8 cellular contexts compared by ENCODE assay signal in the genomic region with DNA sequence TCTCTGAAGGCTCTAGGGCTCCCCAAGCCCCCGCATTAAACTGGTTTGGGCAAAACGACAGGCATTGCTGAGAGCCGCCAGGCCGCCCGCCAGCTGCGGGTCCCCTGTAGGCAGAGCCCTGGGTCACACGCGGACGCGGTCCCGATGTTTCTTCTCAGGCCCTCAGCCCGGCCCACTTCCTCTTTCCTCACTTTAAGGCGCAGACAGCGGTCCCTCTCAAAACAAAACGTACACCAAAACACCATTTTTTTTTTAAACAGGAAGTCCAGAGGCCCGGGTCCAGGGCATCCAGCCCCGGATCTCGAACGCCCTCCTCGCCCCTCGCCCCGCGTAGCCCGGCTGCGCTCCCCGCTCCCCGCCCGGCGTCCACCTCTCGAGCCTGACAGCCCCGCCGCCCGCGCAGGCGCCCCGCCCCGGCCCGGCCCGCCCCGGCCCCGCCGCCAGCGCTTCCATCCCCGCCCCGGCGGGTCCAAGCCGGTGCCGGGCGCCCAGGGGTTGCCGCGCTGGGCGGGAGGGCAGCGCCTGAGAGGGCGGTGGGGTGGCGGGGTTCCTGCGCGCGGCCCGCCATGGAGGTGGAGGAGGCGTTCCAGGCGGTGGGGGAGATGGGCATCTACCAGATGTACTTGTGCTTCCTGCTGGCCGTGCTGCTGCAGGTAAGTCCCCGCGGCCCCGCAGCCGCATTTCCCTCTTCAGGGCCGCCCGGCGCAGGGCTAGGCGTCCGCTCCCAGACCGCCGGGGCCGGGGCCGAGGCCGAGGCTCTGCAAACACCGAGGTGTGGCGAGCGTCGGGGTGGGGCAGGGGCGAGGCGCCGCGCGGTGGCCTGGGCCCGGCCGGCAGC. TPM values are rescaled to one million over a fixed set of nuclear protein-coding genes. Genes with fewer than 3 reads are reported as not detected.
DNase-seq lines count a peak whose midpoint lies in the region; ATAC-seq and TF ChIP-seq lines count a peak whose summit lies in the region.

A gene (plus strand): TSS at position 452 of the 838 bp plus-strand sequence. CDS start 115 bp downstream, at position 567.

- H3K36me3 ChIP-seq in HAP-1 (replicated peaks), result no peaks in the 10 kb centered on the region
- no peaks in the 10 kb centered on the region for H3K36me3 ChIP-seq in duodenal mucosa (ENCODE audit: control insufficient read depth in 1 of 2, insufficient read depth in 2 of 2, low read length in 2 of 2)
- H3K36me3 ChIP-seq in left lung, result no peaks in the 10 kb centered on the region

- H3K4me3 ChIP-seq in HAP-1, result peak within 1 kb of the TSS; percentile 47
- peak within 1 kb of the TSS; percentile 56 for H3K4me3 ChIP-seq in WI38 (ENCODE audit: low read depth, low read length)
- peak within 1 kb of the TSS; percentile 65 to 69 for H3K4me3 ChIP-seq in duodenal mucosa (ENCODE audit: low read depth in 1 of 2, low read length in 2 of 2)
- peak within 1 kb of the TSS; percentile 57 to 74 for H3K4me3 ChIP-seq in left lung

- TF ChIP-seq CTCF in WI38 (IDR thresholded peaks at IDR 0.05; ENCODE audit: low read depth, low read length) (no peak), left lung (IDR thresholded peaks at IDR 0.05) (no peak)

- in situ Hi-C loops in HAP-1 (cut with MboI; ENCODE audit: low sequenced_read_pairs), result no loop called here

- peak within 1 kb of the TSS; percentile 70 for H3K27ac ChIP-seq in duodenal mucosa (ENCODE audit: low read depth, low read length)
- peak within 1 kb of the TSS; percentile 78 to 93 for H3K27ac ChIP-seq in left lung

- peaks cover 32% of the 10 kb centered on the region for H3K4me1 ChIP-seq in HAP-1
- H3K4me1 ChIP-seq in duodenal mucosa (ENCODE audit: control insufficient read depth in 1 of 2, insufficient read depth in 2 of 2, low read length in 2 of 2), result peaks cover 0 to 8% of the 10 kb centered on the region in 2 donors
- H3K4me1 ChIP-seq in left lung, result peaks cover 5 to 38% of the 10 kb centered on the region in 2 donors

- DNase-seq in NCI-H2029 (lab: John Stamatoyannopoulos, UW) (peak; percentile 21), NCI-H2029 treated with DMSO at 0.1 percent for 48 hours (lab: John Stamatoyannopoulos, UW) (no peak), HAP-1 (ENCODE audit: low spot score in 2 of 2) (peak in 1 of 2 experiments; percentile 73), M059J (ENCODE audit: low read depth) (peak; percentile 33), left lung (peak; percentile 86 to 94)
- peak; percentile 13 for DNase-seq in stimulated activated CD4-positive, alpha-beta T cell treated with anti-CD3 and anti-CD28 coated beads, Interleukin-4, amount 100 ng/mL, for 24 hours

- peak; percentile 86 for ATAC-seq in left lung

- peak within 1 kb of the TSS; percentile 44 to 46 for H3K9ac ChIP-seq in duodenal mucosa (ENCODE audit: low read depth in 1 of 2, low read length in 2 of 2)

- H3K27me3 ChIP-seq in HAP-1 (ENCODE audit: low read depth) (no peaks in the 10 kb centered on the region), duodenal mucosa (ENCODE audit: control insufficient read depth in 1 of 2, insufficient read depth in 2 of 2, low read length in 2 of 2) (peaks cover 6 to 8% of the 10 kb centered on the region in 2 donors), left lung (peaks cover 0 to 23% of the 10 kb centered on the region in 2 donors)

- H3K9me3 ChIP-seq in HAP-1 (no peaks in the 10 kb centered on the region), duodenal mucosa (ENCODE audit: control insufficient read depth in 1 of 2, low read length in 2 of 2) (no peaks in the 10 kb centered on the region), left lung (no peaks in the 10 kb centered on the region)

- intact Hi-C loops in left lung (cut with DNase I), result no loop called here

RNA-seq across cellular contexts. Expression of the gene that starts here (rescaled TPM):
- 0.05 and 0.62 TPM in 2 replicates for total RNA-seq in M059J (2014; rRNA removed; shearing (Covaris generic))
- total RNA-seq in left lung, result 10 to 100 TPM; 11.2 to 23.0 TPM

Comparison
In these comparisons a context has a peak if more than half of its experiments do, and no peak if none do; other contexts are left out.
1. Peak in DNase-seq in M059J; RNA of the gene not detected or under 1 TPM.